In the genomic region with DNA sequence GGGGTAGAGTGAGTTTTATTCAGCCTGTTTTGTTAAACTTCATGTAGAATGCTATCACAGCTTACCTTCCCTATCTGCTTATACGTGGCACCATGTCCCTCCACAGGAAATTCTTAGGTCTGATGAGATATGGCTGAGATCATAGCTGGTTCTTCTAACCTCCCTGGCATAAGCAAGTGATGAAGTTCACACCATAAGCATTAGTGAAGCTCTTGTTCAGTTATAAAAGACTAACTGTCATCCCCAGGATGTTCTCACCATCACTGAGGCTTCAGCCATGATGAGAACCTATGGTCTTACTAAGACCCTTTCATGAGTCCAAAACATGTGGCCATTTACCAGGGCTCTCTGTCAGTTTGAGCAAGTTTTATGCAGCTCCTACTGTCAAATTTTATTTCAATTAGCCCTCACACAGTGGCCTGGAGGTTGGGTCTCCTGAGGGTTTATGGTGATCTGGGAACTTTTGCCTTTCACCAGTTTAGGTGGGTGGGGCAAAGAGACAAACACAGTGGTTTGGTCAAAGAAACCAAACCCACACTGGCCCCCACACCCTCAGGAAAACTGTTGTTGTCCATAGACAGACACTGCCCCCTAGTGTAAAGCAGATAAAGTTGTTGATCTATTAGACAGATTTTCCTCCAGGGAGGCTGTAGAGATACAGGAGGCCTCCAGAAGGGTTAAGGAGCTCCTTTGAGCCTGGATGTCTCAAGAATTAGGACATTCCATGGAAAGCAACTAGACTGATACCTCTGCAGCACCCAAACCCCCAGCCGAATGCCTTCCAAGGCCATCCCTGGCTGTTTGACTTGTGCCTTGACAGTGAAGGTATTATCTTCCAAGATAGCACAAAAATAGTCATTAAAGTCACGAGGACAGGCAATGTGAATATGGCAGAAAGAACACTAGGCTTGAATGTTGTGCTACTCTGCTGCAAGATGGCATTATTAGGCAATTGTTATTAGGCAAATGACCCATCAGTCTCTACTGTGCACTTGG, we compare ENCODE assay signal across 8 cellular contexts. TPM values are rescaled to one million over a fixed set of nuclear protein-coding genes. Genes with fewer than 3 reads are reported as not detected.
DNase-seq lines count a peak whose midpoint lies in the region; ATAC-seq, FAIRE-seq and TF ChIP-seq lines count a peak whose summit lies in the region.

No MANE protein-coding gene starts in this region.

- FAIRE-seq in HepG2 (lab: Jason Lieb, UNC) (peak; percentile 69), urothelium cell line (lab: Jason Lieb, UNC) (peak; percentile 58)

- H3K79me2 ChIP-seq in OCI-LY3 (ENCODE audit: low read length) (no peaks in the 10 kb centered on the region), HepG2 (ENCODE audit: insufficient read depth, low read length) (no peaks in the 10 kb centered on the region)

- no peaks in the 10 kb centered on the region for H3K36me3 ChIP-seq in OCI-LY3 (replicated peaks; ENCODE audit: low read depth, low read length)
- no peaks in the 10 kb centered on the region for H3K36me3 ChIP-seq in HepG2 (replicated peaks in 1 of 2; ENCODE audit: control insufficient read depth in 1 of 2, insufficient read depth in 2 of 2, low read length in 2 of 2)

- POLR2A ChIA-PET in HepG2 (lab: Yijun Ruan, JAX): no interaction called here

- 32% methylated on average over 2 of the region's 3 CpGs for WGBS in HepG2 (ENCODE audit: low lambda C conversion rate)

- TF ChIP-seq CTCF in OCI-LY3 (IDR thresholded peaks at IDR 0.05; ENCODE audit: low read depth, low read length) (peak; percentile 71), HepG2 (CRISPR knock-in tag; IDR thresholded peaks at IDR 0.05) (peak; percentile 81)

- H3K4me2 ChIP-seq in OCI-LY3 (ENCODE audit: low read length): no peak overlapping the region
- no peak overlapping the region for H3K4me2 ChIP-seq in HepG2 (ENCODE audit: low read depth, low read length)

- TF ChIP-seq EP300 in HepG2 (IDR thresholded peaks at IDR 0.05; ENCODE audit: low read depth in 2 of 2, low read length in 2 of 2): no peak
- no peak for TF ChIP-seq EP300 in HepG2 (CRISPR knock-in tag; IDR thresholded peaks at IDR 0.05; ENCODE audit: borderline replicate concordance)

- peak; percentile 60 for TF ChIP-seq RAD21 in HepG2 (CRISPR knock-in tag; IDR thresholded peaks at IDR 0.05)

- H3K9me3 ChIP-seq in OCI-LY3 (ENCODE audit: insufficient read depth, low read length) (no peaks in the 10 kb centered on the region), HepG2 (ENCODE audit: low read length) (no peaks in the 10 kb centered on the region)

- no TSS peak for BruUV-seq in HepG2 (replicated peaks; lab: Mats Ljungman, UMichigan)

- no peak overlapping the region for H2AFZ ChIP-seq in OCI-LY3 (ENCODE audit: low read depth, low read length)
- no peak overlapping the region for H2AFZ ChIP-seq in HepG2 (ENCODE audit: low read length)

- no peak overlapping the region for H3K4me3 ChIP-seq in OCI-LY3 (ENCODE audit: low read length)
- no peak overlapping the region for H3K4me3 ChIP-seq in HepG2 (replicated peaks in 1 of 3; ENCODE audit: insufficient read depth in 1 of 3, low read depth in 2 of 3, low read length in 3 of 3)

- in situ Hi-C loops in HepG2 (cut with HindIII; ENCODE audit: extremely low pct_ligation_motif_present, low pct_unique_long_range_greater_than_20kb): loop anchor here (5.0 to 25.0 kb wide), 2 partner anchors 174 to 369 kb away; no protein-coding TSS in a partner anchor

- intact Hi-C loops in HepG2 (cut with micrococcal nuclease; ENCODE audit: unreplicated experiment): loop anchor here (1.0 kb wide), 1 partner anchor 174 kb away; no protein-coding TSS in a partner anchor

- H4K20me1 ChIP-seq in OCI-LY3 (ENCODE audit: insufficient read depth, low read length): no peaks in the 10 kb centered on the region
- H4K20me1 ChIP-seq in HepG2 (ENCODE audit: insufficient read depth, low read length): no peaks in the 10 kb centered on the region; the same call in 1 of the 2 replicates

- DNase-seq in NCI-H82 (lab: John Stamatoyannopoulos, UW) (peak; percentile 52), NCI-H82 treated with DMSO at 0.1 percent for 48 hours (lab: John Stamatoyannopoulos, UW; ENCODE audit: unreplicated experiment) (no peak), HepG2 (ENCODE audit: low spot score) (peak; percentile 35), urothelium cell line (ENCODE audit: low spot score) (peak; percentile 71)

- no peak overlapping the region for H3K27ac ChIP-seq in OCI-LY3 (ENCODE audit: low read length)
- H3K27ac ChIP-seq in cingulate gyrus (ENCODE audit: low read depth, low read length): peak overlapping the region; percentile 49
- no peak overlapping the region for H3K27ac ChIP-seq in HepG2 (ENCODE audit: extremely low read length, insufficient read depth, low read length)

- CTCF ChIA-PET in HepG2 (lab: Yijun Ruan, JAX; ENCODE audit: low intra/inter-chr PET ratio, low total read pairs): interaction anchor here (0.7 to 2.6 kb wide), 2 partner anchors 174 to 264 kb away, joined by 3 to 28 read pairs; no protein-coding TSS in a partner anchor

- H3K9ac ChIP-seq in OCI-LY3 (ENCODE audit: low read length) (no peak overlapping the region), HepG2 (ENCODE audit: insufficient read depth, low read depth, low read length) (no peak overlapping the region)

- TF ChIP-seq POLR2A in HepG2 (IDR thresholded peaks at IDR 0.05; ENCODE audit: insufficient read depth in 1 of 2, low read depth in 2 of 2, low read length in 2 of 2): no peak

- ATAC-seq in HG02884 (IDR thresholded peaks at IDR 0.05; ENCODE audit: unreplicated experiment): peak; percentile 47
- peak; percentile 60 for ATAC-seq in HepG2
- ATAC-seq in GM18520 (IDR thresholded peaks at IDR 0.05; ENCODE audit: unreplicated experiment): no peak

- H3K27me3 ChIP-seq in OCI-LY3 (ENCODE audit: low read depth, low read length) (no peaks in the 10 kb centered on the region; the same call in 1 of the 2 replicates), HepG2 (ENCODE audit: control insufficient read depth in 1 of 2, insufficient read depth in 2 of 2, low read length in 2 of 2) (peaks cover 0 to 11% of the 10 kb centered on the region in 2 experiments; a peak in 3 of 5 replicates)

- H3K4me1 ChIP-seq in OCI-LY3 (ENCODE audit: low read length) (peaks cover 9% of the 10 kb centered on the region), HepG2 (ENCODE audit: insufficient read depth, low read length) (peaks cover 25% of the 10 kb centered on the region)

TF ChIP-seq in HepG2, 621 proteins besides CTCF, POLR2A, EP300 and RAD21 (continues in another document):
- TF ChIP-seq ZNF841 (CRISPR knock-in tag; IDR thresholded peaks at IDR 0.05; ENCODE audit: borderline replicate concordance): no peak
- TF ChIP-seq SMC3 (IDR thresholded peaks at IDR 0.05; ENCODE audit: low read length): peak; percentile 55; the same call in 1 of the 2 replicates
- no peak for TF ChIP-seq ZNF101 (CRISPR knock-in tag; IDR thresholded peaks at IDR 0.05; ENCODE audit: borderline replicate concordance, low read depth)
- no peak for TF ChIP-seq NFATC3 (CRISPR knock-in tag; IDR thresholded peaks at IDR 0.05)
- TF ChIP-seq PATZ1 (CRISPR knock-in tag; IDR thresholded peaks at IDR 0.05): peak; percentile 82
- no peak for TF ChIP-seq HOXA5 (CRISPR knock-in tag; IDR thresholded peaks at IDR 0.05)
- no peak for TF ChIP-seq MYPOP (CRISPR knock-in tag; IDR thresholded peaks at IDR 0.05)

RNA-seq across cellular contexts. Expression of gene SLC22A15, which starts 5.0 kb away (rescaled TPM):
- 0.24 and 0.27 TPM in 2 replicates for total RNA-seq in HepG2 (2016; rRNA removed; fragmentation: Illumina TruSeq; extraction: Trizol)
- total RNA-seq in HepG2 (2016; cell fraction: cytosol; rRNA removed; fragmentation: Illumina TruSeq; extraction: Trizol; ENCODE audit: low read depth): 0.20 and 0.26 TPM in 2 replicates
- total RNA-seq in HepG2 (2016; cell fraction: insoluble cytoplasmic fraction; rRNA removed; fragmentation: Illumina TruSeq; extraction: Trizol): 0.16 and 0.17 TPM in 2 replicates
- 0.21 and 0.22 TPM in 2 replicates for total RNA-seq in HepG2 (2016; cell fraction: membrane; rRNA removed; fragmentation: Illumina TruSeq; extraction: Trizol)
- total RNA-seq in HepG2 (2016; cell fraction: nucleus; rRNA removed; fragmentation: Illumina TruSeq; extraction: Trizol): 0.91 and 1.7 TPM in 2 replicates
- 1.7 and 2.3 TPM in 2 replicates for polyA plus RNA-seq in HepG2 (2011; rRNA removed)
- polyA plus RNA-seq in HepG2 (2011; cell fraction: cytosol; rRNA removed): 0.86 and 1.2 TPM in 2 replicates
- polyA plus RNA-seq in HepG2 (2011; cell fraction: nucleus; rRNA removed): 3.5 and 5.4 TPM in 2 replicates
- polyA plus RNA-seq in HepG2 (2012): 0.73 and 0.93 TPM in 2 replicates
- polyA plus RNA-seq in HepG2 (2016; cell fraction: cytosol; fragmentation: Illumina TruSeq; extraction: Trizol; ENCODE audit: low read depth): 0.02 and 0.07 TPM in 2 replicates
- polyA plus RNA-seq in HepG2 (2016; cell fraction: insoluble cytoplasmic fraction; fragmentation: Illumina TruSeq; extraction: Trizol; ENCODE audit: low read depth): 0.11 and 0.12 TPM in 2 replicates
- 0.11 and 0.16 TPM in 2 replicates for polyA plus RNA-seq in HepG2 (2016; cell fraction: membrane; fragmentation: Illumina TruSeq; extraction: Trizol; ENCODE audit: low read depth)
- polyA plus RNA-seq in HepG2 (2016; cell fraction: nucleus; fragmentation: Illumina TruSeq; extraction: Trizol; ENCODE audit: insufficient read depth, low read depth): 0.73 and 0.85 TPM in 2 replicates
- polyA minus RNA-seq in HepG2 (2011; rRNA and poly(A)+ RNA removed; ENCODE audit: low replicate concordance): 3.2 and 9.4 TPM in 2 replicates
- 0.44 and 1.9 TPM in 2 replicates for polyA minus RNA-seq in HepG2 (2011; cell fraction: cytosol; rRNA and poly(A)+ RNA removed)
- polyA minus RNA-seq in HepG2 (2011; cell fraction: nucleus; rRNA and poly(A)+ RNA removed): 12.4 and 13.1 TPM in 2 replicates
